ENCODE assay signal across 9 cellular contexts in the genomic region with DNA sequence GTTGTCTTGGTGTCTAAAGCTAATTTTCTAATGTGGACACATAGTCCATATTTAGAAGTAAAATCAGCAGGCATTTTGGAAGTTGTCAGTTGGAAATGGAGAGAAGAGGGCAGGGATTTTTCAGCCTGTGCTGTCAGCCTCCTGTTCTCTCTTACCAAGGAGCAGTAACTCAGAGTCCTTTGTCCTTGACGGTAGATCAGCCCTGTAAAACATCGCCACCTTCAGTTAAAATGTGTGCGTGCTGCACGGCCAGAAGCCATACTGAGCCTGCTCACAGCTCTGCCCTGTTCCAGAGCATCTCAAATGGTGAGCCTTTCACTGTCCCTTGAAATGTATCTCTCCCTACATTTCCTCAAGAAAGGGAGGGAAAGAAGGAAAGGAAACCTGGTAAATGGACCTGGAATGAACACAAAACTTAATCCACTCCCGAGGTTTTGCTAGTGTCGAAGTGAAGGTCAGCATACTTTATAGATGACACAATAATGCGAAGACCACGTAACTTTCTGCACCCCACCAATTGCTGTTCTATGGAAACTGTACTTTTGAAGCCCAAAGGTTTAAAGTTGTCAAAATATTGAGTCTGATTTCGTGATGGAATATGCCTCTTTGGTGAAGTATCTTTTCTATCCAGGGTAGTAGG.
DNase-seq lines count a peak whose midpoint lies in the region; ATAC-seq, FAIRE-seq and TF ChIP-seq lines count a peak whose summit lies in the region.
"Had no signal": no experiment of that assay in that cellular context is flagged by ENCODE, and none has a peak within 500 bp of the region (broad histone marks: within the 10 kb centered on the region; RNA-seq: fewer than 3 reads in every experiment).

No MANE protein-coding gene starts in this region.

- H3K36me3 ChIP-seq in osteoblast (ENCODE audit: insufficient read depth, low read length): no peaks in the 10 kb centered on the region

- no peaks in the 10 kb centered on the region for H3K36me3 Mint-ChIP-seq in immature natural killer cell
- H3K36me3 Mint-ChIP-seq: IgD-negative memory B cell had no signal

- ATAC-seq in GM18502 (IDR thresholded peaks at IDR 0.05; ENCODE audit: poor library complexity, unreplicated experiment): peak; percentile 87
- peak; percentile 77 for ATAC-seq in HG02763 (IDR thresholded peaks at IDR 0.05; ENCODE audit: unreplicated experiment)

- H3K79me2 ChIP-seq in osteoblast (ENCODE audit: insufficient read depth, low read length): no peaks in the 10 kb centered on the region

- H3K27me3 Mint-ChIP-seq in immature natural killer cell (ENCODE audit: low read depth in 3 of 3): peaks cover 0 to 5% (median 2%) of the 10 kb centered on the region in 3 donors

- no peaks in the 10 kb centered on the region for H3K9me3 ChIP-seq in osteoblast (ENCODE audit: low read depth, low read length)

- H4K20me1 ChIP-seq in osteoblast (ENCODE audit: insufficient read depth, low read length): no peaks in the 10 kb centered on the region

- no peaks in the 10 kb centered on the region for H3K27me3 ChIP-seq in osteoblast (ENCODE audit: insufficient read depth, low read length)

- DNase-seq in AG09319 (ENCODE audit: extremely low read depth, low read depth): no peak
- DNase-seq in MV-4-11 (lab: John Stamatoyannopoulos, UW): peak; percentile 50
- DNase-seq in SKM-1 treated with dmso at 0.1 percent for 144 hours (lab: John Stamatoyannopoulos, UW; ENCODE audit: unreplicated experiment): peak; percentile 33
- DNase-seq in frontal cortex (ENCODE audit: low spot score in 2 of 2): peak in 1 of 2 donors; percentile 33
- peak; percentile 71 for DNase-seq in osteoblast (ENCODE audit: insufficient read length, low spot score, missing footprints)
- no peak for DNase-seq in immature natural killer cell

- H3K4me2 ChIP-seq in osteoblast (ENCODE audit: insufficient read depth, low read length): no peak overlapping the region

- no peak overlapping the region for H3K4me3 ChIP-seq in osteoblast (ENCODE audit: insufficient read depth, low read length)

- no peaks in the 10 kb centered on the region for H3K4me1 Mint-ChIP-seq in immature natural killer cell
- H3K4me1 Mint-ChIP-seq: IgD-negative memory B cell had no signal

- H3K9me3 Mint-ChIP-seq in immature natural killer cell: peaks cover 0 to 8% (median 2%) of the 10 kb centered on the region in 6 donors

- no peaks in the 10 kb centered on the region for H3K4me1 ChIP-seq in osteoblast (ENCODE audit: insufficient read depth, low read length)

- no peak overlapping the region for H3K4me3 Mint-ChIP-seq in immature natural killer cell

- TF ChIP-seq CTCF in AG09319 (IDR thresholded peaks at IDR 0.05; ENCODE audit: low read depth, low read length) (peak; percentile 83), osteoblast (IDR thresholded peaks at IDR 0.05; ENCODE audit: extremely low read depth, low read depth, low read length) (peak; percentile 80)

- H3K27ac Mint-ChIP-seq in immature natural killer cell: no peak overlapping the region
- H3K27ac Mint-ChIP-seq: IgD-negative memory B cell had no signal

- H3K27ac ChIP-seq in osteoblast (ENCODE audit: low read depth, low read length): no peak overlapping the region

- peak; percentile 30 for FAIRE-seq in frontal cortex (lab: Jason Lieb, UNC)

- H2AFZ ChIP-seq in osteoblast (ENCODE audit: low read length): peak overlapping the region; percentile 7

Comparison
In these comparisons a context has a peak if more than half of its experiments do, and no peak if none do; other contexts are left out.
1. DNase-seq: peak in MV-4-11 (single experiment), SKM-1 treated with dmso at 0.1 percent for 144 hours (single experiment) and osteoblast (single experiment); none in AG09319 (single experiment) and immature natural killer cell (0 of 3).